ENCODE assay signal across 8 cellular contexts in the genomic region with DNA sequence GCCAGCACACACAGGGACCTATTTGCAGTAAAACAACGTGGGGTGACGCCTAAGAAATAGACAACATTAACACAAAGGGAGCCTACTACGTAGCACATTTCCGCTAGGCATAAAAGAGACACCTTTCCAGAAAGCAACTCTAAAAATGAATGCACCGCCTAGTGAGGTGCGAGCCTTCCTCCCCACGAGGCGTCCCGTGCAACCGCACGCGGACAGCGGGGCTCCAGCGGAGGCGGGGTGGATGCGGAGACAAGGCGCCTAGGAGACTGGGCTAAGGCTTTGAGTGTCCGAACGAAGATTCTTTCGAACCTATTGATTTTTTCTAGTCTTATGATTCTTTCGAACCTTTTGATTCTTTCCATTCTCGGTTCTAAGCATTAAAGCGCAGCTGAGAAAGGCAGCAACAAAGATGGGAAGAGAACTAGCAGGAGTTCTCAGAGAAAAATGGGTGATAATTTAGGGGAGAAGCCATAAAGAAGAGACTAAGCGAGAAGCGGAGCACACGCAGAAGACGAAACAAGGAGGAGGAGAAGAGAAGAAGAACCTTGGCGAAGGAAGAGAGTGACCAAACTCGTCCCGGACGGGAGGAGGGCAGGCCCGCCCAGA. TPM values are rescaled to one million over a fixed set of nuclear protein-coding genes. Genes with fewer than 3 reads are reported as not detected.
A peak's percentile ranks its signal among the peaks of the same experiment; 100 is the strongest.
DNase-seq lines count a peak whose midpoint lies in the region; ATAC-seq and TF ChIP-seq lines count a peak whose summit lies in the region.

No MANE protein-coding gene starts in this region.

- H3K4me1 ChIP-seq in HEK293 (ENCODE audit: control insufficient read depth, insufficient read depth, low read length) (peaks cover 36% of the 10 kb centered on the region), mesendoderm (ENCODE audit: control insufficient read depth, low read depth, low read length) (peaks cover 9% of the 10 kb centered on the region)

- H3K9me3 Mint-ChIP-seq in stimulated activated memory B cell treated with anti-CD40 and anti-IgM and Interleukin-4, amounts not matched to agents 10 μg/mL and 1 μg/mL and 100 μg/mL, for 72 hours, result no peaks in the 10 kb centered on the region

- no peak overlapping the region for H2BK120ac ChIP-seq in mesendoderm (ENCODE audit: low read depth, low read length)

- H4K5ac ChIP-seq in mesendoderm (ENCODE audit: low read length), result no peak overlapping the region

- H3K18ac ChIP-seq in mesendoderm (ENCODE audit: low read length), result peak overlapping the region; percentile 32

- no peak overlapping the region for H2BK5ac ChIP-seq in mesendoderm (ENCODE audit: low read length)

- peaks cover 1% of the 10 kb centered on the region for H3K79me1 ChIP-seq in mesendoderm (ENCODE audit: low read length)

- H3K36me3 Mint-ChIP-seq in stimulated activated memory B cell treated with anti-CD40 and anti-IgM and Interleukin-4, amounts not matched to agents 10 μg/mL and 1 μg/mL and 100 μg/mL, for 72 hours, result no peaks in the 10 kb centered on the region

- H3K4me1 Mint-ChIP-seq in stimulated activated memory B cell treated with anti-CD40 and anti-IgM and Interleukin-4, amounts not matched to agents 10 μg/mL and 1 μg/mL and 100 μg/mL, for 72 hours, result peaks cover 23% of the 10 kb centered on the region

- ATAC-seq in stimulated activated memory B cell treated with anti-CD40 and anti-IgM and Interleukin-4, amounts not matched to agents 10 μg/mL and 1 μg/mL and 100 μg/mL, for 72 hours, result peak; percentile 15

- H3K27ac ChIP-seq in HEK293 (ENCODE audit: extremely low read depth, low read depth, low read length) (peak overlapping the region; percentile 86; the same call in 1 of the 2 replicates), coronary artery (peak overlapping the region; percentile 67 to 93), mesendoderm (ENCODE audit: low read depth, low read length) (peak overlapping the region; percentile 13)

- H3K4me3 ChIP-seq in AG09309 (ENCODE audit: control insufficient read depth, low read depth, low read length) (peak overlapping the region; percentile 40), HEK293 (ENCODE audit: low read depth, low read length) (peak overlapping the region; percentile 13), coronary artery (peak overlapping the region; percentile 99), mesendoderm (ENCODE audit: low read length) (peak overlapping the region; percentile 50)

- DNase-seq in AG09309 (ENCODE audit: low read depth) (no peak), coronary artery (ENCODE audit: low spot score) (no peak), mesendoderm (peak; percentile 45), DMS79 treated with DMSO at 0.1 percent for 48 hours (lab: John Stamatoyannopoulos, UW) (no peak), SW480 (ENCODE audit: low spot score) (no peak)
- peak; percentile 38 for DNase-seq in activated CD4-positive, alpha-beta T cell treated with anti-CD3 and anti-CD28 coated beads for 1 hour

- H3K9ac ChIP-seq in mesendoderm (ENCODE audit: low read length), result peak overlapping the region; percentile 74

- no peaks in the 10 kb centered on the region for H3K27me3 ChIP-seq in mesendoderm (ENCODE audit: insufficient read depth, low read length, poor library complexity)

- no peaks in the 10 kb centered on the region for H3K9me3 ChIP-seq in HEK293 (ENCODE audit: control insufficient read depth, insufficient read depth, low read depth, low read length)

- no peak overlapping the region for H3K4ac ChIP-seq in mesendoderm (ENCODE audit: low read depth, low read length)

- CTCF ChIA-PET in HEK293 (lab: Yijun Ruan, JAX), result interaction anchor here (1.1 to 2.1 kb wide), 3 partner anchors 38 to 261 kb away, joined by 4 to 11 read pairs (median 5); a partner anchor contains a TSS

- H2AK5ac ChIP-seq in mesendoderm (ENCODE audit: low read length), result no peak overlapping the region

- POLR2A ChIA-PET in HEK293 (lab: Yijun Ruan, JAX), result interaction anchor here (0.6 to 2.1 kb wide), 4 partner anchors 17 to 1881 kb away, joined by 3 to 5 read pairs (median 4); no protein-coding TSS in a partner anchor

- H3K36me3 ChIP-seq in HEK293 (ENCODE audit: control insufficient read depth in 2 of 2, insufficient read depth in 1 of 2, low read length in 2 of 2), result peaks cover 0 to 3% of the 10 kb centered on the region in 2 experiments; a peak in 2 of 3 replicates
- H3K36me3 ChIP-seq in mesendoderm (ENCODE audit: control insufficient read depth, insufficient read depth, low read length), result no peaks in the 10 kb centered on the region

- no CpG with 5 or more reads among the region's 32 CpGs for WGBS in mesendoderm (ENCODE audit: extremely low coverage, insufficient coverage, low lambda C conversion rate)

- no peak overlapping the region for H3K23ac ChIP-seq in mesendoderm (ENCODE audit: low read length)

- H4K8ac ChIP-seq in mesendoderm (ENCODE audit: low read depth, low read length), result no peak overlapping the region

- H3K27ac Mint-ChIP-seq in stimulated activated memory B cell treated with anti-CD40 and anti-IgM and Interleukin-4, amounts not matched to agents 10 μg/mL and 1 μg/mL and 100 μg/mL, for 72 hours, result peak overlapping the region; percentile 8

- no peak overlapping the region for H2BK15ac ChIP-seq in mesendoderm (replicated peaks; ENCODE audit: low read depth)

- H3K4me3 Mint-ChIP-seq in stimulated activated memory B cell treated with anti-CD40 and anti-IgM and Interleukin-4, amounts not matched to agents 10 μg/mL and 1 μg/mL and 100 μg/mL, for 72 hours, result peak overlapping the region; percentile 88

- H3K79me2 ChIP-seq in mesendoderm (ENCODE audit: control insufficient read depth, insufficient read depth, low read length), result peaks cover 4% of the 10 kb centered on the region

- peaks cover 72% of the 10 kb centered on the region for H3K27me3 Mint-ChIP-seq in stimulated activated memory B cell treated with anti-CD40 and anti-IgM and Interleukin-4, amounts not matched to agents 10 μg/mL and 1 μg/mL and 100 μg/mL, for 72 hours

- TF ChIP-seq CTCF in AG09309 (IDR thresholded peaks at IDR 0.05; ENCODE audit: control insufficient read depth, insufficient read depth, low read depth, low read length, missing control alignments), result no peak
- TF ChIP-seq CTCF in HEK293 (tag by site-specific recombination; IDR thresholded peaks at IDR 0.05), result no peak
- no peak for TF ChIP-seq CTCF in coronary artery (IDR thresholded peaks at IDR 0.05)

- H3K4me2 ChIP-seq in mesendoderm (ENCODE audit: low read length), result peak overlapping the region; percentile 75

- peak overlapping the region; percentile 89 for H3K56ac ChIP-seq in mesendoderm (ENCODE audit: low read length)

TF ChIP-seq in HEK293, 187 proteins besides CTCF, POLR2A, EP300 and RAD21 (continues in another document):
- TF ChIP-seq, protein P1, sequence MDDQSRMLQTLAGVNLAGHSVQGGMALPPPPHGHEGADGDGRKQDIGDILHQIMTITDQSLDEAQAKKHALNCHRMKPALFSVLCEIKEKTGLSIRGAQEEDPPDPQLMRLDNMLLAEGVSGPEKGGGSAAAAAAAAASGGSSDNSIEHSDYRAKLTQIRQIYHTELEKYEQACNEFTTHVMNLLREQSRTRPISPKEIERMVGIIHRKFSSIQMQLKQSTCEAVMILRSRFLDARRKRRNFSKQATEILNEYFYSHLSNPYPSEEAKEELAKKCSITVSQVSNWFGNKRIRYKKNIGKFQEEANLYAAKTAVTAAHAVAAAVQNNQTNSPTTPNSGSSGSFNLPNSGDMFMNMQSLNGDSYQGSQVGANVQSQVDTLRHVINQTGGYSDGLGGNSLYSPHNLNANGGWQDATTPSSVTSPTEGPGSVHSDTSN (CRISPR knock-in tag; IDR thresholded peaks at IDR 0.05), result no peak
- TF ChIP-seq ZNF175 (tag by site-specific recombination; IDR thresholded peaks at IDR 0.05) (no peak), ZNF37A (tag by site-specific recombination; IDR thresholded peaks at IDR 0.05) (no peak), ZNF114 (tag by site-specific recombination; IDR thresholded peaks at IDR 0.05) (no peak), ZNF10 (tag by site-specific recombination; IDR thresholded peaks at IDR 0.05) (0 out of 2 replicates have a peak, but pooled peaks have one; percentile 17), ZNF76 (tag by site-specific recombination; IDR thresholded peaks at IDR 0.05; ENCODE audit: borderline replicate concordance, low read depth) (no peak), IKZF3 (tag by site-specific recombination; IDR thresholded peaks at IDR 0.05) (no peak), ZNF366 (tag by site-specific recombination; conservative IDR thresholded peaks at IDR 0.05) (peak; percentile 90), ZBTB21 (tag by site-specific recombination; IDR thresholded peaks at IDR 0.05) (no peak)
- TF ChIP-seq, protein P2, sequence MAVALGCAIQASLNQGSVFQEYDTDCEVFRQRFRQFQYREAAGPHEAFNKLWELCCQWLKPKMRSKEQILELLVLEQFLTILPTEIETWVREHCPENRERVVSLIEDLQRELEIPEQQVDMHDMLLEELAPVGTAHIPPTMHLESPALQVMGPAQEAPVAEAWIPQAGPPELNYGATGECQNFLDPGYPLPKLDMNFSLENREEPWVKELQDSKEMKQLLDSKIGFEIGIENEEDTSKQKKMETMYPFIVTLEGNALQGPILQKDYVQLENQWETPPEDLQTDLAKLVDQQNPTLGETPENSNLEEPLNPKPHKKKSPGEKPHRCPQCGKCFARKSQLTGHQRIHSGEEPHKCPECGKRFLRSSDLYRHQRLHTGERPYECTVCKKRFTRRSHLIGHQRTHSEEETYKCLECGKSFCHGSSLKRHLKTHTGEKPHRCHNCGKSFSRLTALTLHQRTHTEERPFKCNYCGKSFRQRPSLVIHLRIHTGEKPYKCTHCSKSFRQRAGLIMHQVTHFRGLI (tag by site-specific recombination; IDR thresholded peaks at IDR 0.05), result 0 out of 2 replicates have a peak, but pooled peaks have one; percentile 28
- TF ChIP-seq, protein P3, sequence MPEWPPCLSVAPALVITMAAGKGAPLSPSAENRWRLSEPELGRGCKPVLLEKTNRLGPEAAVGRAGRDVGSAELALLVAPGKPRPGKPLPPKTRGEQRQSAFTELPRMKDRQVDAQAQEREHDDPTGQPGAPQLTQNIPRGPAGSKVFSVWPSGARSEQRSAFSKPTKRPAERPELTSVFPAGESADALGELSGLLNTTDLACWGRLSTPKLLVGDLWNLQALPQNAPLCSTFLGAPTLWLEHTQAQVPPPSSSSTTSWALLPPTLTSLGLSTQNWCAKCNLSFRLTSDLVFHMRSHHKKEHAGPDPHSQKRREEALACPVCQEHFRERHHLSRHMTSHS (tag by site-specific recombination; IDR thresholded peaks at IDR 0.05), result no peak

RNA-seq across cellular contexts. Expression of a gene that starts 0.4 kb away (rescaled TPM):
- 17.9 TPM for polyA plus RNA-seq in mesendoderm (2013, experiment 1 of 2)
- polyA plus RNA-seq in mesendoderm (2013, experiment 2 of 2), result 16.7 TPM

RNA-seq across cellular contexts. Expression of a gene that starts 44.4 kb away (rescaled TPM):
- polyA plus RNA-seq in mesendoderm (2013, experiment 1 of 2), result not detected
- not detected for polyA plus RNA-seq in mesendoderm (2013, experiment 2 of 2)

Comparison
In these comparisons a context has a peak if more than half of its experiments do, and no peak if none do; other contexts are left out.
1. DNase-seq: peak in activated CD4-positive, alpha-beta T cell treated with anti-CD3 and anti-CD28 coated beads for 1 hour (single experiment) and mesendoderm (single experiment); none in AG09309 (single experiment), coronary artery (single experiment), DMS79 treated with DMSO at 0.1 percent for 48 hours (single experiment) and SW480 (single experiment).
2. H3K4me3 ChIP-seq: peak in every context shown above with its lines; median percentile 99 in coronary artery; 50 in mesendoderm; 40 in AG09309; 13 in HEK293.
3. H3K27ac ChIP-seq: peak in every context shown above with its lines; median percentile 86 in HEK293; 80 in coronary artery; 13 in mesendoderm.